15 cellular contexts compared by ENCODE assay signal in genomic region chr21:29477347-29477746, GRCh38.
"Had no signal": no experiment of that assay in that cellular context is flagged by ENCODE, and none has a peak within 500 bp of the region (broad histone marks: within the 10 kb centered on the region; RNA-seq: fewer than 3 reads in every experiment).

No MANE protein-coding gene starts in this region.

- H3K27ac Mint-ChIP-seq: activated CD4-positive, alpha-beta memory T cell treated with anti-CD3 and anti-CD28 coated beads, Interleukin-2, amount 10 ng/mL, durations not matched to agents 7 days and 5 days; natural killer cell had no signal

- H3K9me3 Mint-ChIP-seq: activated CD4-positive, alpha-beta memory T cell treated with anti-CD3 and anti-CD28 coated beads, Interleukin-2, amount 10 ng/mL, durations not matched to agents 7 days and 5 days; central memory CD8-positive, alpha-beta T cell; immature natural killer cell; natural killer cell had no signal

- DNase-seq: activated CD4-positive, alpha-beta memory T cell treated with anti-CD3 and anti-CD28 coated beads, Interleukin-2, amount 10 ng/mL, durations not matched to agents 7 days and 5 days; activated T-cell treated with anti-CD3 and anti-CD28 coated beads, Interleukin-2, amount 50 U/mL, for 48 hours; aorta; effector memory CD4-positive, alpha-beta T cell; immature natural killer cell; left colon; mucosa of descending colon; natural killer cell; nucleus accumbens; sigmoid colon; stimulated activated naive CD4-positive, alpha-beta T cell treated with Interleukin-2 at 50 U/mL for 16 hours; T-helper 9 cell; upper lobe of left lung had no signal

- H3K36me3 ChIP-seq: sigmoid colon, suprapubic skin, upper lobe of left lung had no signal

- H3K4me3 Mint-ChIP-seq: activated CD4-positive, alpha-beta memory T cell treated with anti-CD3 and anti-CD28 coated beads, Interleukin-2, amount 10 ng/mL, durations not matched to agents 7 days and 5 days; natural killer cell had no signal

- H3K27me3 Mint-ChIP-seq: central memory CD8-positive, alpha-beta T cell had no signal

- H3K4me3 ChIP-seq: mucosa of descending colon, suprapubic skin, upper lobe of left lung had no signal

- H3K36me3 Mint-ChIP-seq: natural killer cell had no signal

- H3K27me3 ChIP-seq: sigmoid colon, suprapubic skin, upper lobe of left lung had no signal

- H3K27ac ChIP-seq: sigmoid colon, suprapubic skin, upper lobe of left lung had no signal

- H3K9me3 ChIP-seq: mucosa of descending colon, sigmoid colon, suprapubic skin, upper lobe of left lung had no signal
